1 cellular context compared by ENCODE assay signal in genomic region chr4:1289232-1290164, GRCh38.
TF ChIP-seq lines count a peak whose summit lies in the region.

Gene MAEA, plus strand, starts transcription at chr4:1289891. Its CDS starts 23 bp downstream, at chr4:1289914.

TF ChIP-seq in K562, 482 proteins besides CTCF, POLR2A, EP300 and RAD21 (continued from another document and continues in another):
- no peak for TF ChIP-seq ZNF197 (CRISPR knock-in tag; IDR thresholded peaks at IDR 0.05; ENCODE audit: low read depth)
- TF ChIP-seq CUX1 (CRISPR knock-in tag; IDR thresholded peaks at IDR 0.05) = no peak
- TF ChIP-seq REST (CRISPR knock-in tag; IDR thresholded peaks at IDR 0.05; ENCODE audit: low read depth) = no peak
- TF ChIP-seq ZBTB12 (CRISPR knock-in tag; IDR thresholded peaks at IDR 0.05) = no peak; the same call in none of the 2 replicates
- TF ChIP-seq AFF1 (IDR thresholded peaks at IDR 0.05; ENCODE audit: low read depth in 1 of 2, partially characterized antibody in 2 of 2) = no peak
- TF ChIP-seq NCOA4 (IDR thresholded peaks at IDR 0.05; ENCODE audit: partially characterized antibody) = no peak
- no peak for TF ChIP-seq RBM14 (IDR thresholded peaks at IDR 0.05; ENCODE audit: borderline replicate concordance, insufficient read depth, low read depth, low read length)
- peak; percentile 97 for TF ChIP-seq POLR2G (IDR thresholded peaks at IDR 0.05; ENCODE audit: low read depth, low read length)
- TF ChIP-seq NR2C1 (IDR thresholded peaks at IDR 0.05) = peak; percentile 91
- peak; percentile 86 for TF ChIP-seq NR2C1 (tag; IDR thresholded peaks at IDR 0.05)
- no peak for TF ChIP-seq PHB (CRISPR knock-in tag; IDR thresholded peaks at IDR 0.05)
- TF ChIP-seq CBX2 (IDR thresholded peaks at IDR 0.05; ENCODE audit: insufficient read depth, low read length, poor library complexity, severe bottlenecking) = no peak
- TF ChIP-seq NR4A1 (CRISPR knock-in tag; IDR thresholded peaks at IDR 0.05) = no peak
- TF ChIP-seq NR4A1 (tag; IDR thresholded peaks at IDR 0.05) = no peak
- TF ChIP-seq PBX2 (CRISPR knock-in tag; IDR thresholded peaks at IDR 0.05; ENCODE audit: low read depth) = no peak
- no peak for TF ChIP-seq PBX2 (tag; conservative IDR thresholded peaks at IDR 0.05; ENCODE audit: low read depth)
- TF ChIP-seq ZNF354B (CRISPR knock-in tag; IDR thresholded peaks at IDR 0.05) = no peak
- TF ChIP-seq ID3 (CRISPR knock-in tag; IDR thresholded peaks at IDR 0.05) = no peak
- TF ChIP-seq ID3 (tag; IDR thresholded peaks at IDR 0.05) = no peak
- no peak for TF ChIP-seq TAL1 (IDR thresholded peaks at IDR 0.05)
- no peak for TF ChIP-seq PTRF (tag; IDR thresholded peaks at IDR 0.05)
- TF ChIP-seq DNMT1 (IDR thresholded peaks at IDR 0.05) = no peak
- TF ChIP-seq NUFIP1 (IDR thresholded peaks at IDR 0.05; ENCODE audit: partially characterized antibody) = no peak
- no peak for TF ChIP-seq PATZ1 (CRISPR knock-in tag; IDR thresholded peaks at IDR 0.05; ENCODE audit: borderline replicate concordance)
- peak in 1 of 2 experiments; percentile 60; a peak in 1 of 4 replicates for TF ChIP-seq CSDE1 (IDR thresholded peaks at IDR 0.05)
- TF ChIP-seq TAF15 (IDR thresholded peaks at IDR 0.05; ENCODE audit: low read depth, low read length) = no peak
- peak; percentile 91 to 96 for TF ChIP-seq MNT (conservative IDR thresholded peaks at IDR 0.05)
- TF ChIP-seq SAFB2 (IDR thresholded peaks at IDR 0.05; ENCODE audit: borderline replicate concordance, low read depth, low read length, severe bottlenecking) = no peak
- no peak for TF ChIP-seq MAFG (tag; conservative IDR thresholded peaks at IDR 0.05)
- 0 out of 2 replicates have a peak, but pooled peaks have one; percentile 8 for TF ChIP-seq STAT6 (CRISPR knock-in tag; IDR thresholded peaks at IDR 0.05)
- TF ChIP-seq ZFP30 (CRISPR knock-in tag; IDR thresholded peaks at IDR 0.05; ENCODE audit: borderline replicate concordance) = no peak
